Comparison of ENCODE assay signal across 1 cellular context in genomic region chrX:129790146-129790545, GRCh38.
TF ChIP-seq lines count a peak whose summit lies in the region.

No MANE protein-coding gene starts in this region.

TF ChIP-seq in K562, 482 proteins besides CTCF, POLR2A, EP300 and RAD21:
- no peak for TF ChIP-seq BRF2 (IDR thresholded peaks at IDR 0.05; ENCODE audit: borderline replicate concordance, insufficient read depth, insufficient read length)
- TF ChIP-seq, protein P1, sequence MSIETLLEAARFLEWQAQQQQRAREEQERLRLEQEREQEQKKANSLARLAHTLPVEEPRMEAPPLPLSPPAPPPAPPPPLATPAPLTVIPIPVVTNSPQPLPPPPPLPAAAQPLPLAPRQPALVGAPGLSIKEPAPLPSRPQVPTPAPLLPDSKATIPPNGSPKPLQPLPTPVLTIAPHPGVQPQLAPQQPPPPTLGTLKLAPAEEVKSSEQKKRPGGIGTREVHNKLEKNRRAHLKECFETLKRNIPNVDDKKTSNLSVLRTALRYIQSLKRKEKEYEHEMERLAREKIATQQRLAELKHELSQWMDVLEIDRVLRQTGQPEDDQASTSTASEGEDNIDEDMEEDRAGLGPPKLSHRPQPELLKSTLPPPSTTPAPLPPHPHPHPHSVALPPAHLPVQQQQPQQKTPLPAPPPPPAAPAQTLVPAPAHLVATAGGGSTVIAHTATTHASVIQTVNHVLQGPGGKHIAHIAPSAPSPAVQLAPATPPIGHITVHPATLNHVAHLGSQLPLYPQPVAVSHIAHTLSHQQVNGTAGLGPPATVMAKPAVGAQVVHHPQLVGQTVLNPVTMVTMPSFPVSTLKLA (conservative IDR thresholded peaks at IDR 0.05): no peak
- TF ChIP-seq, protein P2, sequence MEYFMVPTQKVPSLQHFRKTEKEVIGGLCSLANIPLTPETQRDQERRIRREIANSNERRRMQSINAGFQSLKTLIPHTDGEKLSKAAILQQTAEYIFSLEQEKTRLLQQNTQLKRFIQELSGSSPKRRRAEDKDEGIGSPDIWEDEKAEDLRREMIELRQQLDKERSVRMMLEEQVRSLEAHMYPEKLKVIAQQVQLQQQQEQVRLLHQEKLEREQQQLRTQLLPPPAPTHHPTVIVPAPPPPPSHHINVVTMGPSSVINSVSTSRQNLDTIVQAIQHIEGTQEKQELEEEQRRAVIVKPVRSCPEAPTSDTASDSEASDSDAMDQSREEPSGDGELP (CRISPR knock-in tag; IDR thresholded peaks at IDR 0.05; ENCODE audit: borderline replicate concordance): 0 out of 2 replicates have a peak, but pooled peaks have one; percentile 41
